25 cellular contexts compared by ENCODE assay signal in genomic region chr10:114441107-114441506, GRCh38.
"Had no signal": no experiment of that assay in that cellular context is flagged by ENCODE, and none has a peak within 500 bp of the region (broad histone marks: within the 10 kb centered on the region; RNA-seq: fewer than 3 reads in every experiment).

No MANE protein-coding gene starts in this region.

- H3K36me3 ChIP-seq: neural progenitor cell, prostate gland had no signal

- H3K9me3 Mint-ChIP-seq: effector memory CD8-positive, alpha-beta T cell; immature natural killer cell; memory B cell; natural killer cell treated with Interleukin-12 subunit alpha and Interleukin-12 subunit beta and Interleukin-15 and Interleukin-18, amount 100 ng/mL, for 72 hours; neural progenitor cell; type B pancreatic cell had no signal

- H3K36me3 Mint-ChIP-seq: natural killer cell treated with Interleukin-12 subunit alpha and Interleukin-12 subunit beta and Interleukin-15 and Interleukin-18, amount 100 ng/mL, for 72 hours had no signal

- H3K9ac ChIP-seq: neural progenitor cell had no signal

- H3K27ac Mint-ChIP-seq: effector memory CD8-positive, alpha-beta T cell; immature natural killer cell; memory B cell; natural killer cell treated with Interleukin-12 subunit alpha and Interleukin-12 subunit beta and Interleukin-15 and Interleukin-18, amount 100 ng/mL, for 72 hours; neural progenitor cell; type B pancreatic cell had no signal

- H3K27me3 ChIP-seq: neural progenitor cell, right atrium auricular region, testis, tibial artery had no signal

- H3K4me3 Mint-ChIP-seq: effector memory CD8-positive, alpha-beta T cell; immature natural killer cell; memory B cell; natural killer cell treated with Interleukin-12 subunit alpha and Interleukin-12 subunit beta and Interleukin-15 and Interleukin-18, amount 100 ng/mL, for 72 hours; neural progenitor cell; type B pancreatic cell had no signal

- ATAC-seq: effector memory CD8-positive, alpha-beta T cell; left lobe of liver; natural killer cell treated with Interleukin-12 subunit alpha and Interleukin-12 subunit beta and Interleukin-15 and Interleukin-18, amount 100 ng/mL, for 72 hours; sciatic nerve had no signal

- H3K4me1 ChIP-seq: neural progenitor cell, prostate gland, right atrium auricular region, tibial artery had no signal

- H3K4me3 ChIP-seq: lung, neural progenitor cell, prostate gland, right atrium auricular region, smooth muscle cell, testis, tibial artery had no signal

- DNase-seq: cortex of kidney; effector memory CD8-positive, alpha-beta T cell; hypothalamus; immature natural killer cell; stimulated activated CD4-positive, alpha-beta T cell treated with anti-CD3 and anti-CD28 coated beads, Interleukin-12 subunit alpha, Interleukin-12 subunit beta, amount 100 ng/mL, for 4 hours; stimulated activated CD4-positive, alpha-beta T cell treated with anti-CD3 and anti-CD28 coated beads, Interleukin-1b, Interleukin-23, amount 100 ng/mL, for 48 hours; stimulated activated CD4-positive, alpha-beta T cell treated with anti-CD3 and anti-CD28 coated beads, Interleukin-4, amount 100 ng/mL, for 1 hour; stimulated activated CD8-positive, alpha-beta memory T cell treated with anti-CD3 and anti-CD28 coated beads, Interleukin-4, amount 100 ng/mL, for 48 hours; stimulated activated naive CD4-positive, alpha-beta T cell; substantia nigra; testis; tibial artery had no signal

- H3K4me2 ChIP-seq: neural progenitor cell, smooth muscle cell had no signal

- FAIRE-seq: endometrium, frontal cortex, keratinocyte had no signal

- H3K27ac ChIP-seq: neural progenitor cell, prostate gland, right atrium auricular region, testis, tibial artery had no signal

- H3K9me3 ChIP-seq: prostate gland, right atrium auricular region, testis, tibial artery had no signal

- H2AFZ ChIP-seq: neural progenitor cell had no signal

- H3K27me3 Mint-ChIP-seq: effector memory CD8-positive, alpha-beta T cell; memory B cell; natural killer cell treated with Interleukin-12 subunit alpha and Interleukin-12 subunit beta and Interleukin-15 and Interleukin-18, amount 100 ng/mL, for 72 hours; type B pancreatic cell had no signal

- H3K4me1 Mint-ChIP-seq: immature natural killer cell, memory B cell, neural progenitor cell had no signal
